1 cellular context compared by ENCODE assay signal in the genomic region with DNA sequence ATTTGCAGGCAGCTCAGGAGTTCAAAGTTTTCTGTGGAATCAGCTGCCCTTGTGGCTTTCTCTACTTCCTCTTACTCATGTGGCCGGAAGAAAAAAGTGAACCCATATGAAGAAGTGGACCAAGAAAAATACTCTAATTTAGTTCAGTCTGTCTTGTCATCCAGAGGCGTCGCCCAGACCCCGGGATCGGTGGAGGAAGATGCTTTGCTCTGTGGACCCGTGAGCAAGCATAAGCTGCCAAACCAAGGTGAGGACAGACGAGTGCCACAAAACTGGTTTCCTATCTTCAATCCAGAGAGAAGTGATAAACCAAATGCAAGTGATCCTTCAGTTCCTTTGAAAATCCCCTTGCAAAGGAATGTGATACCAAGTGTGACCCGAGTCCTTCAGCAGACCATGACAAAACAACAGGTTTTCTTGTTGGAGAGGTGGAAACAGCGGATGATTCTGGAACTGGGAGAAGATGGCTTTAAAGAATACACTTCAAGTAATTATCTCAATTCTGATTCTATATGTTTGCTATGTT.
A peak's percentile ranks its signal among the peaks of the same experiment; 100 is the strongest.
TF ChIP-seq lines count a peak whose summit lies in the region.

No MANE protein-coding gene starts in this region.

TF ChIP-seq in HepG2, 621 proteins besides CTCF, POLR2A, EP300 and RAD21 (continued from another document and continues in another):
- TF ChIP-seq, protein P1, sequence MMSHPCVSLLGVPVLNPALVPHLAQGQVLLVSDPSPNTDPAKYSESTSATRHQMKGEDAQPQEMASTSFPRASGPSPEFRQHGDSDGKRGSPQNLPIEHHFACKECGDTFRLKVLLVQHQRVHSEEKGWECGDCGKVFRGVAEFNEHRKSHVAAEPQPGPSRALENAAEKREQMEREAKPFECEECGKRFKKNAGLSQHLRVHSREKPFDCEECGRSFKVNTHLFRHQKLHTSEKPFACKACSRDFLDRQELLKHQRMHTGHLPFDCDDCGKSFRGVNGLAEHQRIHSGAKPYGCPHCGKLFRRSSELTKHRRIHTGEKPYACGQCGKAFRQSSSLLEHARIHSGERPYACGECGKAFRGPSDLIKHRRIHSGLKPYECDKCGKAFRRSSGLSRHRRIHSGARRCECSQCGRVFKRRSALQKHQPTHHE (CRISPR knock-in tag; IDR thresholded peaks at IDR 0.05; ENCODE audit: borderline replicate concordance): no peak
- no peak for TF ChIP-seq CCDC6 (CRISPR knock-in tag; IDR thresholded peaks at IDR 0.05)
- TF ChIP-seq, protein P2, sequence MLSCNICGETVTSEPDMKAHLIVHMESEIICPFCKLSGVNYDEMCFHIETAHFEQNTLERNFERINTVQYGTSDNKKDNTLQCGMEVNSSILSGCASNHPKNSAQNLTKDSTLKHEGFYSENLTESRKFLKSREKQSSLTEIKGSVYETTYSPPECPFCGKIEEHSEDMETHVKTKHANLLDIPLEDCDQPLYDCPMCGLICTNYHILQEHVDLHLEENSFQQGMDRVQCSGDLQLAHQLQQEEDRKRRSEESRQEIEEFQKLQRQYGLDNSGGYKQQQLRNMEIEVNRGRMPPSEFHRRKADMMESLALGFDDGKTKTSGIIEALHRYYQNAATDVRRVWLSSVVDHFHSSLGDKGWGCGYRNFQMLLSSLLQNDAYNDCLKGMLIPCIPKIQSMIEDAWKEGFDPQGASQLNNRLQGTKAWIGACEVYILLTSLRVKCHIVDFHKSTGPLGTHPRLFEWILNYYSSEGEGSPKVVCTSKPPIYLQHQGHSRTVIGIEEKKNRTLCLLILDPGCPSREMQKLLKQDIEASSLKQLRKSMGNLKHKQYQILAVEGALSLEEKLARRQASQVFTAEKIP (CRISPR knock-in tag; IDR thresholded peaks at IDR 0.05; ENCODE audit: borderline replicate concordance): no peak
- no peak for TF ChIP-seq ZNF234 (CRISPR knock-in tag; conservative IDR thresholded peaks at IDR 0.05)
- TF ChIP-seq, protein P3, sequence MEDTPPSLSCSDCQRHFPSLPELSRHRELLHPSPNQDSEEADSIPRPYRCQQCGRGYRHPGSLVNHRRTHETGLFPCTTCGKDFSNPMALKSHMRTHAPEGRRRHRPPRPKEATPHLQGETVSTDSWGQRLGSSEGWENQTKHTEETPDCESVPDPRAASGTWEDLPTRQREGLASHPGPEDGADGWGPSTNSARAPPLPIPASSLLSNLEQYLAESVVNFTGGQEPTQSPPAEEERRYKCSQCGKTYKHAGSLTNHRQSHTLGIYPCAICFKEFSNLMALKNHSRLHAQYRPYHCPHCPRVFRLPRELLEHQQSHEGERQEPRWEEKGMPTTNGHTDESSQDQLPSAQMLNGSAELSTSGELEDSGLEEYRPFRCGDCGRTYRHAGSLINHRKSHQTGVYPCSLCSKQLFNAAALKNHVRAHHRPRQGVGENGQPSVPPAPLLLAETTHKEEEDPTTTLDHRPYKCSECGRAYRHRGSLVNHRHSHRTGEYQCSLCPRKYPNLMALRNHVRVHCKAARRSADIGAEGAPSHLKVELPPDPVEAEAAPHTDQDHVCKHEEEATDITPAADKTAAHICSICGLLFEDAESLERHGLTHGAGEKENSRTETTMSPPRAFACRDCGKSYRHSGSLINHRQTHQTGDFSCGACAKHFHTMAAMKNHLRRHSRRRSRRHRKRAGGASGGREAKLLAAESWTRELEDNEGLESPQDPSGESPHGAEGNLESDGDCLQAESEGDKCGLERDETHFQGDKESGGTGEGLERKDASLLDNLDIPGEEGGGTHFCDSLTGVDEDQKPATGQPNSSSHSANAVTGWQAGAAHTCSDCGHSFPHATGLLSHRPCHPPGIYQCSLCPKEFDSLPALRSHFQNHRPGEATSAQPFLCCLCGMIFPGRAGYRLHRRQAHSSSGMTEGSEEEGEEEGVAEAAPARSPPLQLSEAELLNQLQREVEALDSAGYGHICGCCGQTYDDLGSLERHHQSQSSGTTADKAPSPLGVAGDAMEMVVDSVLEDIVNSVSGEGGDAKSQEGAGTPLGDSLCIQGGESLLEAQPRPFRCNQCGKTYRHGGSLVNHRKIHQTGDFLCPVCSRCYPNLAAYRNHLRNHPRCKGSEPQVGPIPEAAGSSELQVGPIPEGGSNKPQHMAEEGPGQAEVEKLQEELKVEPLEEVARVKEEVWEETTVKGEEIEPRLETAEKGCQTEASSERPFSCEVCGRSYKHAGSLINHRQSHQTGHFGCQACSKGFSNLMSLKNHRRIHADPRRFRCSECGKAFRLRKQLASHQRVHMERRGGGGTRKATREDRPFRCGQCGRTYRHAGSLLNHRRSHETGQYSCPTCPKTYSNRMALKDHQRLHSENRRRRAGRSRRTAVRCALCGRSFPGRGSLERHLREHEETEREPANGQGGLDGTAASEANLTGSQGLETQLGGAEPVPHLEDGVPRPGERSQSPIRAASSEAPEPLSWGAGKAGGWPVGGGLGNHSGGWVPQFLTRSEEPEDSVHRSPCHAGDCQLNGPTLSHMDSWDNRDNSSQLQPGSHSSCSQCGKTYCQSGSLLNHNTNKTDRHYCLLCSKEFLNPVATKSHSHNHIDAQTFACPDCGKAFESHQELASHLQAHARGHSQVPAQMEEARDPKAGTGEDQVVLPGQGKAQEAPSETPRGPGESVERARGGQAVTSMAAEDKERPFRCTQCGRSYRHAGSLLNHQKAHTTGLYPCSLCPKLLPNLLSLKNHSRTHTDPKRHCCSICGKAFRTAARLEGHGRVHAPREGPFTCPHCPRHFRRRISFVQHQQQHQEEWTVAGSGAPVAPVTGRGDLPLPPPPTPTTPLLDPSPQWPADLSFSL (CRISPR knock-in tag; IDR thresholded peaks at IDR 0.05): no peak
- no peak; the same call in 1 of the 2 replicates for TF ChIP-seq HDAC1 (CRISPR knock-in tag; IDR thresholded peaks at IDR 0.05)
- no peak for TF ChIP-seq MZF1 (CRISPR knock-in tag; IDR thresholded peaks at IDR 0.05; ENCODE audit: borderline replicate concordance)
- no peak for TF ChIP-seq MED13 (CRISPR knock-in tag; IDR thresholded peaks at IDR 0.05)
- TF ChIP-seq, protein P4, sequence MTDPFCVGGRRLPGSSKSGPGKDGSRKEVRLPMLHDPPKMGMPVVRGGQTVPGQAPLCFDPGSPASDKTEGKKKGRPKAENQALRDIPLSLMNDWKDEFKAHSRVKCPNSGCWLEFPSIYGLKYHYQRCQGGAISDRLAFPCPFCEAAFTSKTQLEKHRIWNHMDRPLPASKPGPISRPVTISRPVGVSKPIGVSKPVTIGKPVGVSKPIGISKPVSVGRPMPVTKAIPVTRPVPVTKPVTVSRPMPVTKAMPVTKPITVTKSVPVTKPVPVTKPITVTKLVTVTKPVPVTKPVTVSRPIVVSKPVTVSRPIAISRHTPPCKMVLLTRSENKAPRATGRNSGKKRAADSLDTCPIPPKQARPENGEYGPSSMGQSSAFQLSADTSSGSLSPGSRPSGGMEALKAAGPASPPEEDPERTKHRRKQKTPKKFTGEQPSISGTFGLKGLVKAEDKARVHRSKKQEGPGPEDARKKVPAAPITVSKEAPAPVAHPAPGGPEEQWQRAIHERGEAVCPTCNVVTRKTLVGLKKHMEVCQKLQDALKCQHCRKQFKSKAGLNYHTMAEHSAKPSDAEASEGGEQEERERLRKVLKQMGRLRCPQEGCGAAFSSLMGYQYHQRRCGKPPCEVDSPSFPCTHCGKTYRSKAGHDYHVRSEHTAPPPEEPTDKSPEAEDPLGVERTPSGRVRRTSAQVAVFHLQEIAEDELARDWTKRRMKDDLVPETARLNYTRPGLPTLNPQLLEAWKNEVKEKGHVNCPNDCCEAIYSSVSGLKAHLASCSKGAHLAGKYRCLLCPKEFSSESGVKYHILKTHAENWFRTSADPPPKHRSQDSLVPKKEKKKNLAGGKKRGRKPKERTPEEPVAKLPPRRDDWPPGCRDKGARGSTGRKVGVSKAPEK (CRISPR knock-in tag; IDR thresholded peaks at IDR 0.05; ENCODE audit: borderline replicate concordance): no peak
- TF ChIP-seq SAP130 (CRISPR knock-in tag; IDR thresholded peaks at IDR 0.05; ENCODE audit: low read depth): peak; percentile 85
- TF ChIP-seq ZEB1 (IDR thresholded peaks at IDR 0.05; ENCODE audit: insufficient replicate concordance, low read depth): no peak
- TF ChIP-seq ATF7-NPFF (CRISPR knock-in tag; IDR thresholded peaks at IDR 0.05; ENCODE audit: low read depth): no peak
- TF ChIP-seq ZNF282 (IDR thresholded peaks at IDR 0.05; ENCODE audit: partially characterized antibody): no peak
- TF ChIP-seq ZNF547 (CRISPR knock-in tag; IDR thresholded peaks at IDR 0.05): no peak
- TF ChIP-seq, protein P5, sequence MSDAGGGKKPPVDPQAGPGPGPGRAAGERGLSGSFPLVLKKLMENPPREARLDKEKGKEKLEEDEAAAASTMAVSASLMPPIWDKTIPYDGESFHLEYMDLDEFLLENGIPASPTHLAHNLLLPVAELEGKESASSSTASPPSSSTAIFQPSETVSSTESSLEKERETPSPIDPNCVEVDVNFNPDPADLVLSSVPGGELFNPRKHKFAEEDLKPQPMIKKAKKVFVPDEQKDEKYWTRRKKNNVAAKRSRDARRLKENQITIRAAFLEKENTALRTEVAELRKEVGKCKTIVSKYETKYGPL (CRISPR knock-in tag; IDR thresholded peaks at IDR 0.05): no peak
- TF ChIP-seq MEIS1 (CRISPR knock-in tag; IDR thresholded peaks at IDR 0.05; ENCODE audit: borderline replicate concordance): no peak
- TF ChIP-seq ZNF737 (CRISPR knock-in tag; IDR thresholded peaks at IDR 0.05; ENCODE audit: borderline replicate concordance): no peak
- peak; percentile 50 for TF ChIP-seq KAT8 (CRISPR knock-in tag; IDR thresholded peaks at IDR 0.05)
- TF ChIP-seq SALL2 (CRISPR knock-in tag; IDR thresholded peaks at IDR 0.05): no peak
- TF ChIP-seq ZNF558 (CRISPR knock-in tag; IDR thresholded peaks at IDR 0.05; ENCODE audit: borderline replicate concordance): no peak
- TF ChIP-seq ZNF7 (CRISPR knock-in tag; IDR thresholded peaks at IDR 0.05): no peak
- no peak for TF ChIP-seq ZNF724P (CRISPR knock-in tag; IDR thresholded peaks at IDR 0.05; ENCODE audit: borderline replicate concordance)
- TF ChIP-seq, protein P6, sequence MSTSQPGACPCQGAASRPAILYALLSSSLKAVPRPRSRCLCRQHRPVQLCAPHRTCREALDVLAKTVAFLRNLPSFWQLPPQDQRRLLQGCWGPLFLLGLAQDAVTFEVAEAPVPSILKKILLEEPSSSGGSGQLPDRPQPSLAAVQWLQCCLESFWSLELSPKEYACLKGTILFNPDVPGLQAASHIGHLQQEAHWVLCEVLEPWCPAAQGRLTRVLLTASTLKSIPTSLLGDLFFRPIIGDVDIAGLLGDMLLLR (CRISPR knock-in tag; IDR thresholded peaks at IDR 0.05): no peak
- no peak for TF ChIP-seq ZNF34 (CRISPR knock-in tag; IDR thresholded peaks at IDR 0.05; ENCODE audit: borderline replicate concordance)
- TF ChIP-seq, protein P7, sequence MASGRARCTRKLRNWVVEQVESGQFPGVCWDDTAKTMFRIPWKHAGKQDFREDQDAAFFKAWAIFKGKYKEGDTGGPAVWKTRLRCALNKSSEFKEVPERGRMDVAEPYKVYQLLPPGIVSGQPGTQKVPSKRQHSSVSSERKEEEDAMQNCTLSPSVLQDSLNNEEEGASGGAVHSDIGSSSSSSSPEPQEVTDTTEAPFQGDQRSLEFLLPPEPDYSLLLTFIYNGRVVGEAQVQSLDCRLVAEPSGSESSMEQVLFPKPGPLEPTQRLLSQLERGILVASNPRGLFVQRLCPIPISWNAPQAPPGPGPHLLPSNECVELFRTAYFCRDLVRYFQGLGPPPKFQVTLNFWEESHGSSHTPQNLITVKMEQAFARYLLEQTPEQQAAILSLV (CRISPR knock-in tag; IDR thresholded peaks at IDR 0.05; ENCODE audit: borderline replicate concordance): no peak
- TF ChIP-seq FOXK1 (CRISPR knock-in tag; IDR thresholded peaks at IDR 0.05; ENCODE audit: borderline replicate concordance, low read depth): peak; percentile 57; the same call in 1 of the 2 replicates
- TF ChIP-seq, protein P8, sequence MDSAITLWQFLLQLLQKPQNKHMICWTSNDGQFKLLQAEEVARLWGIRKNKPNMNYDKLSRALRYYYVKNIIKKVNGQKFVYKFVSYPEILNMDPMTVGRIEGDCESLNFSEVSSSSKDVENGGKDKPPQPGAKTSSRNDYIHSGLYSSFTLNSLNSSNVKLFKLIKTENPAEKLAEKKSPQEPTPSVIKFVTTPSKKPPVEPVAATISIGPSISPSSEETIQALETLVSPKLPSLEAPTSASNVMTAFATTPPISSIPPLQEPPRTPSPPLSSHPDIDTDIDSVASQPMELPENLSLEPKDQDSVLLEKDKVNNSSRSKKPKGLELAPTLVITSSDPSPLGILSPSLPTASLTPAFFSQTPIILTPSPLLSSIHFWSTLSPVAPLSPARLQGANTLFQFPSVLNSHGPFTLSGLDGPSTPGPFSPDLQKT (CRISPR knock-in tag; IDR thresholded peaks at IDR 0.05; ENCODE audit: borderline replicate concordance): no peak
- 0 out of 2 replicates have a peak, but pooled peaks have one; percentile 46 for TF ChIP-seq NR2F2 (IDR thresholded peaks at IDR 0.05; ENCODE audit: borderline replicate concordance, low read depth)
- no peak for TF ChIP-seq ZNF598 (CRISPR knock-in tag; IDR thresholded peaks at IDR 0.05; ENCODE audit: borderline replicate concordance)
- TF ChIP-seq MEIS2 (CRISPR knock-in tag; IDR thresholded peaks at IDR 0.05): no peak
- TF ChIP-seq, protein P9, sequence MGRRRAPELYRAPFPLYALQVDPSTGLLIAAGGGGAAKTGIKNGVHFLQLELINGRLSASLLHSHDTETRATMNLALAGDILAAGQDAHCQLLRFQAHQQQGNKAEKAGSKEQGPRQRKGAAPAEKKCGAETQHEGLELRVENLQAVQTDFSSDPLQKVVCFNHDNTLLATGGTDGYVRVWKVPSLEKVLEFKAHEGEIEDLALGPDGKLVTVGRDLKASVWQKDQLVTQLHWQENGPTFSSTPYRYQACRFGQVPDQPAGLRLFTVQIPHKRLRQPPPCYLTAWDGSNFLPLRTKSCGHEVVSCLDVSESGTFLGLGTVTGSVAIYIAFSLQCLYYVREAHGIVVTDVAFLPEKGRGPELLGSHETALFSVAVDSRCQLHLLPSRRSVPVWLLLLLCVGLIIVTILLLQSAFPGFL (CRISPR knock-in tag; IDR thresholded peaks at IDR 0.05): no peak
- TF ChIP-seq, protein P10, sequence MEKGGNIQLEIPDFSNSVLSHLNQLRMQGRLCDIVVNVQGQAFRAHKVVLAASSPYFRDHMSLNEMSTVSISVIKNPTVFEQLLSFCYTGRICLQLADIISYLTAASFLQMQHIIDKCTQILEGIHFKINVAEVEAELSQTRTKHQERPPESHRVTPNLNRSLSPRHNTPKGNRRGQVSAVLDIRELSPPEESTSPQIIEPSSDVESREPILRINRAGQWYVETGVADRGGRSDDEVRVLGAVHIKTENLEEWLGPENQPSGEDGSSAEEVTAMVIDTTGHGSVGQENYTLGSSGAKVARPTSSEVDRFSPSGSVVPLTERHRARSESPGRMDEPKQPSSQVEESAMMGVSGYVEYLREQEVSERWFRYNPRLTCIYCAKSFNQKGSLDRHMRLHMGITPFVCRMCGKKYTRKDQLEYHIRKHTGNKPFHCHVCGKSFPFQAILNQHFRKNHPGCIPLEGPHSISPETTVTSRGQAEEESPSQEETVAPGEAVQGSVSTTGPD (CRISPR knock-in tag; IDR thresholded peaks at IDR 0.05): peak; percentile 72; the same call in 1 of the 2 replicates
- no peak for TF ChIP-seq SIX4 (CRISPR knock-in tag; IDR thresholded peaks at IDR 0.05)
- TF ChIP-seq TP53 (CRISPR knock-in tag; conservative IDR thresholded peaks at IDR 0.05): no peak
- TF ChIP-seq U2AF1 (optimal IDR thresholded peaks at IDR 0.05; ENCODE audit: low read depth, low read length): no peak
- no peak for TF ChIP-seq CENPX (CRISPR knock-in tag; IDR thresholded peaks at IDR 0.05)
- no peak for TF ChIP-seq ZNF143 (CRISPR knock-in tag; IDR thresholded peaks at IDR 0.05)
- TF ChIP-seq, protein P11, sequence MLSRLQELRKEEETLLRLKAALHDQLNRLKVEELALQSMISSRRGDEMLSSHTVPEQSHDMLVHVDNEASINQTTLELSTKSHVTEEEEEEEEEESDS (CRISPR knock-in tag; IDR thresholded peaks at IDR 0.05; ENCODE audit: borderline replicate concordance): no peak
- no peak for TF ChIP-seq MBNL3 (CRISPR knock-in tag; conservative IDR thresholded peaks at IDR 0.05)
- no peak for TF ChIP-seq ZNF766 (CRISPR knock-in tag; IDR thresholded peaks at IDR 0.05; ENCODE audit: borderline replicate concordance)
- no peak for TF ChIP-seq ASH2L (IDR thresholded peaks at IDR 0.05; ENCODE audit: insufficient read length, low read depth, low read length)
- TF ChIP-seq PAX8 (CRISPR knock-in tag; IDR thresholded peaks at IDR 0.05; ENCODE audit: borderline replicate concordance): no peak
- no peak for TF ChIP-seq DPF2 (CRISPR knock-in tag; IDR thresholded peaks at IDR 0.05; ENCODE audit: borderline replicate concordance, low read depth)
